In the genomic region with DNA sequence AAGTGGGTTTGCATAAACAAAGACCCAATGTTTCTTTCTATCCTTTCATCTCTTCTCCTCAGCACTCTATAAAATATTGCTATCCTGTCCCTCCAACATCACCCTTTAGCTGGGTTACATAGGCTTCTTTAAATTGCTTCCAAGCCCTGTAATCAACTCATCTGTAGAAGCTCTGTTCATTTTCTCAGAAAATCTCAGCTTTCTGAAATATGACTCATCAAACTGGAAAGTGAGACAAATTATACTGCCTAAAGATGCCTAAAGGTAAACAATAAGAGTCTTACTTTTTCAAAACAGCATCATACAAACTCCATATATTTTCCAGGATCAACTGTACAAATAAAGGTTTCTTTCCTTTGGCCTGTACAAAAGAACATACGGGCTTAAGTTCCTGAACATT, we compare ENCODE assay signal across 19 cellular contexts. TPM values are rescaled to one million over a fixed set of nuclear protein-coding genes. Genes with fewer than 3 reads are reported as not detected.
"Had no signal": no experiment of that assay in that cellular context is flagged by ENCODE, and none has a peak within 500 bp of the region (broad histone marks: within the 10 kb centered on the region; RNA-seq: fewer than 3 reads in every experiment).

No MANE protein-coding gene starts in this region.

- H3K9me3 Mint-ChIP-seq: activated naive CD8-positive, alpha-beta T cell treated with anti-CD3 and anti-CD28 coated beads for 36 hours; brain; memory B cell; naive thymus-derived CD4-positive, alpha-beta T cell; stimulated activated naive CD8-positive, alpha-beta T cell treated with anti-CD3 and anti-CD28 coated beads, Interleukin-15, Interleukin-2, amounts not matched to agents 100 ng/mL and 50 ng/mL, for 24 hours had no signal

- H3K27ac Mint-ChIP-seq: activated naive CD8-positive, alpha-beta T cell treated with anti-CD3 and anti-CD28 coated beads for 36 hours; brain; memory B cell; stimulated activated naive CD8-positive, alpha-beta T cell treated with anti-CD3 and anti-CD28 coated beads, Interleukin-15, Interleukin-2, amounts not matched to agents 100 ng/mL and 50 ng/mL, for 24 hours; T-helper 17 cell had no signal

- ATAC-seq: gastroesophageal sphincter; heart right ventricle; naive thymus-derived CD4-positive, alpha-beta T cell; psoas muscle; right cardiac atrium; T-helper 17 cell had no signal

- DNase-seq: activated CD4-positive, alpha-beta T cell treated with anti-CD3 and anti-CD28 coated beads for 1 hour; activated CD4-positive, alpha-beta T cell treated with anti-CD3 and anti-CD28 coated beads, Interleukin-2, amount 50 U/mL, for 48 hours; activated naive CD4-positive, alpha-beta T cell; activated naive CD8-positive, alpha-beta T cell treated with anti-CD3 and anti-CD28 coated beads for 36 hours; central memory CD4-positive, alpha-beta T cell; heart right ventricle; naive thymus-derived CD4-positive, alpha-beta T cell; ovary; psoas muscle; right cardiac atrium; T-helper 17 cell had no signal

- H3K4me3 ChIP-seq: coronary artery, gastroesophageal sphincter, heart right ventricle, ovary, psoas muscle, skin epidermis, tibial nerve, vagina had no signal

- H3K27me3 Mint-ChIP-seq: activated naive CD8-positive, alpha-beta T cell treated with anti-CD3 and anti-CD28 coated beads for 36 hours; brain; memory B cell; naive thymus-derived CD4-positive, alpha-beta T cell; stimulated activated naive CD8-positive, alpha-beta T cell treated with anti-CD3 and anti-CD28 coated beads, Interleukin-15, Interleukin-2, amounts not matched to agents 100 ng/mL and 50 ng/mL, for 24 hours; T-helper 17 cell had no signal

- H3K4me3 Mint-ChIP-seq: activated naive CD8-positive, alpha-beta T cell treated with anti-CD3 and anti-CD28 coated beads for 36 hours; brain; memory B cell; naive thymus-derived CD4-positive, alpha-beta T cell; stimulated activated naive CD8-positive, alpha-beta T cell treated with anti-CD3 and anti-CD28 coated beads, Interleukin-15, Interleukin-2, amounts not matched to agents 100 ng/mL and 50 ng/mL, for 24 hours; T-helper 17 cell had no signal

RNA-seq across cellular contexts. Expression of a gene that starts 33.9 kb away (rescaled TPM):
- total RNA-seq: vagina had no signal
